In the genomic region with DNA sequence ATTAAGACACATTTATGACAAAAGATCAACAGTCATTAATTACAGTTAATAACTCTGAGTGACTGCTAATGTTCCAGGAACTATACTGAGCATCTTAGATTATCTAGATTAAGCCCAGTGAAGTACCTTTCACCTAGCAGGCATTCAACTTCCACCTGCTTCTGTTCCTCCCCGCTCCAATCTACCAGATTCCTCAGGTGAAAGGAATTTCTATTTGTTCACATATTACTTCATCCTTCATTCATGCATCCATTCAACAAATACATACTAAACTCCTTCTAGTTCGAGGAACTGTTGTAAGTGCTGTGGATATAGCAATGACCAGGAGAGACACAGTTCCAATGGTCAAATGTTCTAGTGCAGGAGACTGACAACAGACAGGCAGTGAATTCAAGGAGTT, we compare ENCODE assay signal across 27 cellular contexts.
"Had no signal": no experiment of that assay in that cellular context is flagged by ENCODE, and none has a peak within 500 bp of the region (broad histone marks: within the 10 kb centered on the region; RNA-seq: fewer than 3 reads in every experiment).

No MANE protein-coding gene starts in this region.

- H3K27me3 ChIP-seq: adrenal gland, brain microvascular endothelial cell, esophagus squamous epithelium, testis, vagina had no signal

- H3K36me3 ChIP-seq: adrenal gland, brain microvascular endothelial cell, esophagus squamous epithelium, vagina had no signal

- DNase-seq: activated CD4-positive, alpha-beta T cell treated with anti-CD3 and anti-CD28 coated beads for 4 hours; activated CD4-positive, alpha-beta T cell treated with anti-CD3 and anti-CD28 coated beads, Interleukin-2, amount 50 U/mL, for 48 hours; activated CD8-positive, alpha-beta memory T cell treated with anti-CD3 and anti-CD28 coated beads for 24 hours; activated effector memory CD4-positive, alpha-beta T cell treated with anti-CD3 and anti-CD28 coated beads, Interleukin-2, amount 50 U/mL, for 16 hours; activated naive CD4-positive, alpha-beta T cell treated with anti-CD3 and anti-CD28 coated beads for 36 hours; activated naive CD8-positive, alpha-beta T cell treated with anti-CD3 and anti-CD28 coated beads for 36 hours; adrenal gland; aorta; brain microvascular endothelial cell; central memory CD4-positive, alpha-beta T cell; endodermal cell; esophagus squamous epithelium; foreskin melanocyte; left cardiac atrium; left ventricle myocardium superior; mucosa of descending colon; stimulated activated CD4-positive, alpha-beta T cell treated with anti-CD3 and anti-CD28 coated beads, Interleukin-12 subunit alpha, Interleukin-12 subunit beta, amount 100 ng/mL, for 4 hours; stimulated activated CD4-positive, alpha-beta T cell treated with anti-CD3 and anti-CD28 coated beads, Interleukin-4, amount 100 ng/mL, for 1 hour; stimulated activated naive CD8-positive, alpha-beta T cell treated with anti-CD3 and anti-CD28 coated beads, Interleukin-15, Interleukin-2, amounts not matched to agents 100 U/mL and 50 U/mL, for 24 hours; T-helper 9 cell; testis had no signal

- ATAC-seq: left cardiac atrium; left ventricle myocardium superior; mucosa of descending colon; natural killer cell treated with Interleukin-12 subunit alpha and Interleukin-12 subunit beta and Interleukin-15 and Interleukin-18, amount 100 ng/mL, for 72 hours; sciatic nerve; stimulated activated naive CD8-positive, alpha-beta T cell treated with anti-CD3 and anti-CD28 coated beads, Interleukin-15, Interleukin-2, amounts not matched to agents 100 U/mL and 50 U/mL, for 24 hours had no signal

- H3K27ac ChIP-seq: adrenal gland, brain microvascular endothelial cell, esophagus squamous epithelium, skin epidermis, testis, vagina, VCaP had no signal

- FAIRE-seq: TTC549 had no signal

- H3K4me3 ChIP-seq: adrenal gland, esophagus squamous epithelium, mucosa of descending colon, skin epidermis, testis, vagina had no signal

- H3K4me1 ChIP-seq: adrenal gland, esophagus squamous epithelium, testis, vagina had no signal

- H3K9me3 ChIP-seq: adrenal gland, esophagus squamous epithelium, mucosa of descending colon, testis, vagina had no signal
